ENCODE assay signal across 15 cellular contexts in the genomic region with DNA sequence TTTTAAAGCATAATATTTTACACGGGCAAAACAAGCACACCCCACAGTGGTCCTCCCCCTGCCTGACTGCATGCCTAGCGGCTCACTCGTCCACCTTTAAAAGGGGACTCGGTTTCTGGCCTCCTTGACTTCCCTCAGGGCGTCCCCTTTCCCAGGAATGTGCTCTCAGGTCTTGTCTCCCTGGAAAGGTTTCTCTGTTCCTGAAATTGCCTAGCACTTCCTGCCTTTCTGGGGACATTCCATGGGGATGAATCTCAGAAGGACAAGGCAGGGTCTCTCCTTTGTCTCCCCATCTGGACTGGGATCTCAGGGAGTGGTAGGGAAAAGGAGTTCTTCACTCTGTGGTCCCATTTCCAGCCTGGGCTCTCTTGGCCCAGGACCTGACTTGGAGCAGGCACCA. TPM values are rescaled to one million over a fixed set of nuclear protein-coding genes. Genes with fewer than 3 reads are reported as not detected.
"Had no signal": no experiment of that assay in that cellular context is flagged by ENCODE, and none has a peak within 500 bp of the region (broad histone marks: within the 10 kb centered on the region; RNA-seq: fewer than 3 reads in every experiment).

No MANE protein-coding gene starts in this region.

- H3K4me3 ChIP-seq: right lobe of liver had no signal

- H3K4me1 Mint-ChIP-seq: activated CD8-positive, alpha-beta memory T cell treated with anti-CD3 and anti-CD28 coated beads, Interleukin-2, amount 10 ng/mL, durations not matched to agents 7 days and 5 days; stimulated activated naive B cell treated with anti-CD40 and anti-IgM and Interleukin-4, amounts not matched to agents 10 μg/mL and 1 μg/mL and 100 μg/mL, for 72 hours had no signal

- H3K9me3 Mint-ChIP-seq: activated naive CD8-positive, alpha-beta T cell treated with anti-CD3 and anti-CD28 coated beads, Interleukin-2, amount 10 ng/mL, durations not matched to agents 7 days and 5 days; activated T-cell treated with anti-CD3 and anti-CD28 coated beads, Interleukin-2, amount 50 U/mL, for 4 hours; stimulated activated naive B cell treated with anti-CD40 and anti-IgM and Interleukin-4, amounts not matched to agents 10 μg/mL and 1 μg/mL and 100 μg/mL, for 72 hours; type B pancreatic cell had no signal

- H3K27ac ChIP-seq: parathyroid adenoma, right lobe of liver had no signal

- H3K79me2 ChIP-seq: parathyroid adenoma had no signal

- H3K27ac Mint-ChIP-seq: activated CD8-positive, alpha-beta memory T cell treated with anti-CD3 and anti-CD28 coated beads, Interleukin-2, amount 10 ng/mL, durations not matched to agents 7 days and 5 days; activated naive CD8-positive, alpha-beta T cell treated with anti-CD3 and anti-CD28 coated beads, Interleukin-2, amount 10 ng/mL, durations not matched to agents 7 days and 5 days; stimulated activated naive B cell treated with anti-CD40 and anti-IgM and Interleukin-4, amounts not matched to agents 10 μg/mL and 1 μg/mL and 100 μg/mL, for 72 hours; type B pancreatic cell had no signal

- ATAC-seq: activated CD8-positive, alpha-beta memory T cell treated with anti-CD3 and anti-CD28 coated beads, Interleukin-2, amount 10 ng/mL, durations not matched to agents 7 days and 5 days; activated T-cell treated with anti-CD3 and anti-CD28 coated beads, Interleukin-2, amount 50 U/mL, for 4 hours; right lobe of liver; stimulated activated naive B cell treated with anti-CD40 and anti-IgM and Interleukin-4, amounts not matched to agents 10 μg/mL and 1 μg/mL and 100 μg/mL, for 72 hours had no signal

- H3K36me3 ChIP-seq: right lobe of liver had no signal

- H3K4me3 Mint-ChIP-seq: activated CD8-positive, alpha-beta memory T cell treated with anti-CD3 and anti-CD28 coated beads, Interleukin-2, amount 10 ng/mL, durations not matched to agents 7 days and 5 days; activated naive CD8-positive, alpha-beta T cell treated with anti-CD3 and anti-CD28 coated beads, Interleukin-2, amount 10 ng/mL, durations not matched to agents 7 days and 5 days; activated T-cell treated with anti-CD3 and anti-CD28 coated beads, Interleukin-2, amount 50 U/mL, for 4 hours; stimulated activated naive B cell treated with anti-CD40 and anti-IgM and Interleukin-4, amounts not matched to agents 10 μg/mL and 1 μg/mL and 100 μg/mL, for 72 hours; type B pancreatic cell had no signal

- H3K27me3 ChIP-seq: right lobe of liver had no signal

- H2AFZ ChIP-seq: parathyroid adenoma had no signal

- H3K36me3 Mint-ChIP-seq: activated CD8-positive, alpha-beta memory T cell treated with anti-CD3 and anti-CD28 coated beads, Interleukin-2, amount 10 ng/mL, durations not matched to agents 7 days and 5 days; activated naive CD8-positive, alpha-beta T cell treated with anti-CD3 and anti-CD28 coated beads, Interleukin-2, amount 10 ng/mL, durations not matched to agents 7 days and 5 days; stimulated activated naive B cell treated with anti-CD40 and anti-IgM and Interleukin-4, amounts not matched to agents 10 μg/mL and 1 μg/mL and 100 μg/mL, for 72 hours; type B pancreatic cell had no signal

- DNase-seq: activated CD4-positive, alpha-beta T cell treated with anti-CD3 and anti-CD28 coated beads for 1 hour; activated CD4-positive, alpha-beta T cell treated with anti-CD3 and anti-CD28 coated beads, Interleukin-2, amount 50 U/mL, for 48 hours; activated CD8-positive, alpha-beta memory T cell treated with anti-CD3 and anti-CD28 coated beads, Interleukin-2, amount 10 ng/mL, durations not matched to agents 7 days and 5 days; activated naive CD8-positive, alpha-beta T cell treated with anti-CD3 and anti-CD28 coated beads, Interleukin-2, amount 10 ng/mL, durations not matched to agents 7 days and 5 days; activated T-cell treated with anti-CD3 and anti-CD28 coated beads, Interleukin-2, amount 50 U/mL, for 4 hours; stimulated activated CD4-positive, alpha-beta T cell treated with anti-CD3 and anti-CD28 coated beads, Interleukin-2, amount 100 ng/mL, for 24 hours; stimulated activated naive B cell treated with anti-CD40 and anti-IgM and Interleukin-4, amounts not matched to agents 10 μg/mL and 1 μg/mL and 100 μg/mL, for 72 hours; SW 1271; T-helper 9 cell had no signal

- H3K9me3 ChIP-seq: right lobe of liver had no signal

- H3K9ac ChIP-seq: parathyroid adenoma had no signal

- H3K4me1 ChIP-seq: parathyroid adenoma, right lobe of liver had no signal

RNA-seq across cellular contexts. Expression of gene TCF15, which starts 4.9 kb away (rescaled TPM):
- total RNA-seq: activated CD8-positive, alpha-beta memory T cell treated with anti-CD3 and anti-CD28 coated beads, Interleukin-2, amount 10 ng/mL, durations not matched to agents 7 days and 5 days; activated naive CD8-positive, alpha-beta T cell treated with anti-CD3 and anti-CD28 coated beads, Interleukin-2, amount 10 ng/mL, durations not matched to agents 7 days and 5 days; fibroblast of villous mesenchyme; myocyte had no signal
- polyA plus RNA-seq: keratinocyte had no signal
